Comparison of ENCODE assay signal across 8 cellular contexts in genomic region chr10:100528885-100529472, GRCh38. TPM values are rescaled to one million over a fixed set of nuclear protein-coding genes. Genes with fewer than 3 reads are reported as not detected.
DNase-seq lines count a peak whose midpoint lies in the region; ATAC-seq lines count a peak whose summit lies in the region.

No MANE protein-coding gene starts in this region.

- H3K4me3 Mint-ChIP-seq in CD4-positive, CD25-positive, alpha-beta regulatory T cell = peak overlapping the region; percentile 96 to 100 (median 99)
- peak overlapping the region; percentile 100 for H3K4me3 Mint-ChIP-seq in activated CD8-positive, alpha-beta T cell treated with anti-CD3 and anti-CD28 coated beads, Interleukin-2, amount 10 ng/mL, durations not matched to agents 7 days and 5 days

- H3K4me1 ChIP-seq in CD4-positive, CD25-positive, alpha-beta regulatory T cell (ENCODE audit: control insufficient read depth, insufficient read depth, low read length, poor library complexity, severe bottlenecking) = peaks cover 29% of the 10 kb centered on the region

- peaks cover 34% of the 10 kb centered on the region for H3K36me3 ChIP-seq in CD4-positive, CD25-positive, alpha-beta regulatory T cell (ENCODE audit: control insufficient read depth, insufficient read depth, low read length)

- H3K4me1 Mint-ChIP-seq in CD4-positive, CD25-positive, alpha-beta regulatory T cell = peaks cover 15 to 52% (median 39%) of the 10 kb centered on the region in 4 donors
- peaks cover 45% of the 10 kb centered on the region for H3K4me1 Mint-ChIP-seq in activated CD8-positive, alpha-beta T cell treated with anti-CD3 and anti-CD28 coated beads, Interleukin-2, amount 10 ng/mL, durations not matched to agents 7 days and 5 days (ENCODE audit: low read depth)

- H3K9me3 Mint-ChIP-seq in CD4-positive, CD25-positive, alpha-beta regulatory T cell = no peaks in the 10 kb centered on the region
- no peaks in the 10 kb centered on the region for H3K9me3 Mint-ChIP-seq in activated CD8-positive, alpha-beta T cell treated with anti-CD3 and anti-CD28 coated beads, Interleukin-2, amount 10 ng/mL, durations not matched to agents 7 days and 5 days (ENCODE audit: insufficient read depth)

- H3K9me3 ChIP-seq in CD4-positive, CD25-positive, alpha-beta regulatory T cell (ENCODE audit: control insufficient read depth in 2 of 2, low read length in 2 of 2) = no peaks in the 10 kb centered on the region

- no peak for DNase-seq in CD4-positive, CD25-positive, alpha-beta regulatory T cell
- DNase-seq in activated CD8-positive, alpha-beta T cell treated with anti-CD3 and anti-CD28 coated beads, Interleukin-2, amount 10 ng/mL, durations not matched to agents 7 days and 5 days = no peak
- DNase-seq in hepatic stellate cell (ENCODE audit: low spot score) (peak; percentile 16), RPMI8226 (no peak)
- no peak for DNase-seq in stimulated activated CD4-positive, alpha-beta T cell treated with anti-CD3 and anti-CD28 coated beads, Interleukin-4, amount 100 ng/mL, for 24 hours

- POLR2A ChIA-PET in activated CD8-positive, alpha-beta T cell treated with anti-CD3 and anti-CD28 coated beads, Interleukin-2, amount 10 ng/mL, durations not matched to agents 7 days and 5 days (lab: Charles Lee) = interaction anchor here (1.0 to 3.3 kb wide), 4 partner anchors 10 to 46 kb away, joined by 3 to 19 read pairs (median 6); no protein-coding TSS in a partner anchor

- peak; percentile 6 to 12 for ATAC-seq in CD4-positive, CD25-positive, alpha-beta regulatory T cell (ENCODE audit: low read depth in 2 of 2)
- ATAC-seq in HG02759 (IDR thresholded peaks at IDR 0.05; ENCODE audit: unreplicated experiment) = peak; percentile 31
- ATAC-seq in activated CD8-positive, alpha-beta T cell treated with anti-CD3 and anti-CD28 coated beads, Interleukin-2, amount 10 ng/mL, durations not matched to agents 7 days and 5 days = no peak
- ATAC-seq in GM18861 (IDR thresholded peaks at IDR 0.05; ENCODE audit: unreplicated experiment) = no peak

- H3K27ac Mint-ChIP-seq in CD4-positive, CD25-positive, alpha-beta regulatory T cell = peak overlapping the region; percentile 90 to 100 (median 100)
- peak overlapping the region; percentile 99 for H3K27ac Mint-ChIP-seq in activated CD8-positive, alpha-beta T cell treated with anti-CD3 and anti-CD28 coated beads, Interleukin-2, amount 10 ng/mL, durations not matched to agents 7 days and 5 days

- H3K27ac ChIP-seq in CD4-positive, CD25-positive, alpha-beta regulatory T cell (ENCODE audit: insufficient read depth, low read length, poor library complexity, severe bottlenecking) = peak overlapping the region; percentile 77
- H3K27ac ChIP-seq in skin epidermis = peak overlapping the region; percentile 27 to 94 (median 85)

- H3K27me3 ChIP-seq in CD4-positive, CD25-positive, alpha-beta regulatory T cell (ENCODE audit: control insufficient read depth, insufficient read depth, low read length) = no peaks in the 10 kb centered on the region

- H3K36me3 Mint-ChIP-seq in CD4-positive, CD25-positive, alpha-beta regulatory T cell = peaks cover 22% of the 10 kb centered on the region
- H3K36me3 Mint-ChIP-seq in activated CD8-positive, alpha-beta T cell treated with anti-CD3 and anti-CD28 coated beads, Interleukin-2, amount 10 ng/mL, durations not matched to agents 7 days and 5 days (ENCODE audit: low read depth) = peaks cover 44% of the 10 kb centered on the region

- peak overlapping the region; percentile 97 for H3K4me3 ChIP-seq in CD4-positive, CD25-positive, alpha-beta regulatory T cell (ENCODE audit: low read depth, low read length)
- H3K4me3 ChIP-seq in skin epidermis = peak overlapping the region; percentile 71 to 98 (median 94)

- H3K27me3 Mint-ChIP-seq in CD4-positive, CD25-positive, alpha-beta regulatory T cell = no peaks in the 10 kb centered on the region
- no peaks in the 10 kb centered on the region for H3K27me3 Mint-ChIP-seq in activated CD8-positive, alpha-beta T cell treated with anti-CD3 and anti-CD28 coated beads, Interleukin-2, amount 10 ng/mL, durations not matched to agents 7 days and 5 days (ENCODE audit: low read depth)

- CTCF ChIA-PET in activated CD8-positive, alpha-beta T cell treated with anti-CD3 and anti-CD28 coated beads, Interleukin-2, amount 10 ng/mL, durations not matched to agents 7 days and 5 days (lab: Charles Lee) = interaction anchor here (1.8 to 7.2 kb wide), 6 partner anchors 11 to 95 kb away, joined by 5 to 60 read pairs (median 24); partner anchors contain the start of gene SEC31B

RNA-seq across cellular contexts. Expression of gene NDUFB8, which starts 0.7 kb away (rescaled TPM):
- 183 TPM for total RNA-seq in CD4-positive, CD25-positive, alpha-beta regulatory T cell
- 100 to 1,000 TPM; 517 to 714 (median 622) TPM for polyA plus RNA-seq in CD4-positive, CD25-positive, alpha-beta regulatory T cell
- total RNA-seq in activated CD8-positive, alpha-beta T cell treated with anti-CD3 and anti-CD28 coated beads, Interleukin-2, amount 10 ng/mL, durations not matched to agents 7 days and 5 days = 100 to 1,000 TPM; 290 to 293 TPM

RNA-seq across cellular contexts. Expression of gene HIF1AN, which starts 6.8 kb away (rescaled TPM):
- total RNA-seq in CD4-positive, CD25-positive, alpha-beta regulatory T cell = 42.9 TPM
- 10 to 100 TPM; 30.0 to 36.1 (median 31.9) TPM for polyA plus RNA-seq in CD4-positive, CD25-positive, alpha-beta regulatory T cell
- 10 to 100 TPM; 46.5 to 48.1 TPM for total RNA-seq in activated CD8-positive, alpha-beta T cell treated with anti-CD3 and anti-CD28 coated beads, Interleukin-2, amount 10 ng/mL, durations not matched to agents 7 days and 5 days

RNA-seq across cellular contexts. Expression of gene SEC31B, which starts 9.3 kb away (rescaled TPM):
- total RNA-seq in CD4-positive, CD25-positive, alpha-beta regulatory T cell = 73.3 TPM
- 1 to 10 TPM; 1.2 to 3.0 (median 2.6) TPM for polyA plus RNA-seq in CD4-positive, CD25-positive, alpha-beta regulatory T cell
- 100 to 1,000 TPM; 164 to 172 TPM for total RNA-seq in activated CD8-positive, alpha-beta T cell treated with anti-CD3 and anti-CD28 coated beads, Interleukin-2, amount 10 ng/mL, durations not matched to agents 7 days and 5 days

Comparison
In these comparisons a context has a peak if more than half of its experiments do, and no peak if none do; other contexts are left out.
1. ATAC-seq: peak in CD4-positive, CD25-positive, alpha-beta regulatory T cell (2 of 2) and HG02759 (single experiment); none in activated CD8-positive, alpha-beta T cell treated with anti-CD3 and anti-CD28 coated beads, Interleukin-2, amount 10 ng/mL, durations not matched to agents 7 days and 5 days (single experiment) and GM18861 (single experiment).